ENCODE assay signal across 17 cellular contexts in genomic region chr3:9102240-9102841, GRCh38.
A peak's percentile ranks its signal among the peaks of the same experiment; 100 is the strongest.
DNase-seq lines count a peak whose midpoint lies in the region; ATAC-seq, FAIRE-seq and TF ChIP-seq lines count a peak whose summit lies in the region.
"Had no signal": no experiment of that assay in that cellular context is flagged by ENCODE, and none has a peak within 500 bp of the region (broad histone marks: within the 10 kb centered on the region; RNA-seq: fewer than 3 reads in every experiment).

No MANE protein-coding gene starts in this region.

- H3K36me3 ChIP-seq in HUES64 (ENCODE audit: insufficient read depth, low read length): no peaks in the 10 kb centered on the region
- no peaks in the 10 kb centered on the region for H3K36me3 ChIP-seq in astrocyte (ENCODE audit: insufficient read depth, low read length)
- H3K36me3 ChIP-seq: right lobe of liver had no signal

- H4K20me1 ChIP-seq in astrocyte (ENCODE audit: insufficient read depth, low read length): no peaks in the 10 kb centered on the region

- ATAC-seq in natural killer cell: no peak
- ATAC-seq: right lobe of liver had no signal

- no peak overlapping the region for H3K27ac Mint-ChIP-seq in astrocyte (ENCODE audit: unreplicated experiment)
- no peak overlapping the region for H3K27ac Mint-ChIP-seq in natural killer cell
- H3K27ac Mint-ChIP-seq: activated T-helper 1 cell treated with anti-CD3 and anti-CD28 coated beads, Interleukin-12 subunit alpha, Interleukin-12 subunit beta, Interleukin-2, Interleukin-4 antibody, amounts not matched to agents 30 ng/mL and 10 ng/mL and 1 ng/mL, durations not matched to agents 14 hours and 24 hours and 36 hours; CD4-positive, alpha-beta T cell; immature natural killer cell had no signal

- H3K36me3 Mint-ChIP-seq in astrocyte (ENCODE audit: low read depth, unreplicated experiment) (no peaks in the 10 kb centered on the region), natural killer cell (no peaks in the 10 kb centered on the region)
- H3K36me3 Mint-ChIP-seq: immature natural killer cell had no signal

- no peaks in the 10 kb centered on the region for H3K79me2 ChIP-seq in astrocyte (ENCODE audit: insufficient read depth, low read length)

- peaks cover 7% of the 10 kb centered on the region for H3K4me1 Mint-ChIP-seq in astrocyte (ENCODE audit: low read depth, unreplicated experiment)
- H3K4me1 Mint-ChIP-seq in natural killer cell: no peaks in the 10 kb centered on the region
- H3K4me1 Mint-ChIP-seq: immature natural killer cell had no signal

- H3K27me3 ChIP-seq in HUES64 (ENCODE audit: insufficient read depth, low read length) (no peaks in the 10 kb centered on the region), astrocyte (ENCODE audit: insufficient read depth, low read length) (peaks cover 21% of the 10 kb centered on the region)
- H3K27me3 ChIP-seq: right lobe of liver had no signal

- no peak overlapping the region for H3K27ac ChIP-seq in 22Rv1
- H3K27ac ChIP-seq in HUES64 (ENCODE audit: low read depth, low read length): peak overlapping the region; percentile 88
- no peak overlapping the region for H3K27ac ChIP-seq in astrocyte (ENCODE audit: low read depth, low read length)
- H3K27ac ChIP-seq: right lobe of liver had no signal

- H3K4me3 ChIP-seq in HUES64 (ENCODE audit: low read length) (no peak overlapping the region), astrocyte (ENCODE audit: insufficient read depth, low read depth, low read length) (no peak overlapping the region), foreskin fibroblast (ENCODE audit: low read depth in 1 of 2, low read length in 2 of 2) (no peak overlapping the region)
- H3K4me3 ChIP-seq: right lobe of liver had no signal

- H3K27me3 Mint-ChIP-seq in astrocyte (ENCODE audit: low read depth, unreplicated experiment): peaks cover 11% of the 10 kb centered on the region
- H3K27me3 Mint-ChIP-seq in natural killer cell (ENCODE audit: low read depth in 2 of 2): no peaks in the 10 kb centered on the region
- H3K27me3 Mint-ChIP-seq: CD4-positive, alpha-beta T cell had no signal

- intact Hi-C loops in natural killer cell (cut with micrococcal nuclease): no loop called here

- H3K4me1 ChIP-seq in HUES64 (ENCODE audit: insufficient read depth, low read length) (peaks cover 31% of the 10 kb centered on the region), astrocyte (ENCODE audit: insufficient read depth, low read length) (no peaks in the 10 kb centered on the region)
- H3K4me1 ChIP-seq: right lobe of liver had no signal

- H3K9me3 ChIP-seq in HUES64 (ENCODE audit: insufficient read depth, low read depth, low read length) (no peaks in the 10 kb centered on the region), astrocyte (ENCODE audit: insufficient read depth, low read depth, low read length) (no peaks in the 10 kb centered on the region)
- H3K9me3 ChIP-seq: right lobe of liver had no signal

- H3K9me3 Mint-ChIP-seq in astrocyte (ENCODE audit: unreplicated experiment): peaks cover 3% of the 10 kb centered on the region
- no peaks in the 10 kb centered on the region for H3K9me3 Mint-ChIP-seq in natural killer cell
- H3K9me3 Mint-ChIP-seq: activated T-helper 1 cell treated with anti-CD3 and anti-CD28 coated beads, Interleukin-12 subunit alpha, Interleukin-12 subunit beta, Interleukin-2, Interleukin-4 antibody, amounts not matched to agents 30 ng/mL and 10 ng/mL and 1 ng/mL, durations not matched to agents 14 hours and 24 hours and 36 hours; CD4-positive, alpha-beta T cell; immature natural killer cell had no signal

- H3K4me3 Mint-ChIP-seq in astrocyte (ENCODE audit: unreplicated experiment) (no peak overlapping the region), natural killer cell (no peak overlapping the region)
- H3K4me3 Mint-ChIP-seq: activated T-helper 1 cell treated with anti-CD3 and anti-CD28 coated beads, Interleukin-12 subunit alpha, Interleukin-12 subunit beta, Interleukin-2, Interleukin-4 antibody, amounts not matched to agents 30 ng/mL and 10 ng/mL and 1 ng/mL, durations not matched to agents 14 hours and 24 hours and 36 hours; CD4-positive, alpha-beta T cell; immature natural killer cell had no signal

- no peak overlapping the region for H3K4me2 ChIP-seq in astrocyte (ENCODE audit: low read length)

- DNase-seq in astrocyte (ENCODE audit: low read depth): no peak
- DNase-seq in islet precursor cell: peak; percentile 93
- no peak for DNase-seq in HPDE6-E6E7 (ENCODE audit: extremely low spot score)
- no peak for DNase-seq in foreskin fibroblast
- no peak for DNase-seq in natural killer cell
- no peak for DNase-seq in T-helper 2 cell
- DNase-seq: CD4-positive, alpha-beta T cell; cerebellar nuclear complex; immature natural killer cell; NCI-H1694 treated with DMSO at 0.1 percent for 48 hours; nucleus accumbens; right lobe of liver; T-helper 1 cell had no signal

- FAIRE-seq in astrocyte (lab: Jason Lieb, UNC): no peak
- FAIRE-seq: endometrium had no signal

- H2AFZ ChIP-seq in astrocyte (ENCODE audit: low read depth, low read length): peak overlapping the region; percentile 23

- H3K9ac ChIP-seq in HUES64 (ENCODE audit: low read depth, low read length) (peak overlapping the region; percentile 74), astrocyte (ENCODE audit: low read length) (no peak overlapping the region)

- TF ChIP-seq CTCF in 22Rv1 (IDR thresholded peaks at IDR 0.05) (peak; percentile 14; the same call in 1 of the 2 replicates), astrocyte (IDR thresholded peaks at IDR 0.05; ENCODE audit: insufficient read depth, low read depth, low read length) (no peak), foreskin fibroblast (IDR thresholded peaks at IDR 0.05; ENCODE audit: low read depth, low read length) (no peak), natural killer cell (IDR thresholded peaks at IDR 0.05) (no peak)

- 24% methylated on average over 10 of the region's 10 CpGs for WGBS in HUES64
